9 cellular contexts compared by ENCODE assay signal in genomic region chr2:17877811-17878221, GRCh38. TPM values are rescaled to one million over a fixed set of nuclear protein-coding genes. Genes with fewer than 3 reads are reported as not detected.
DNase-seq lines count a peak whose midpoint lies in the region; ATAC-seq and TF ChIP-seq lines count a peak whose summit lies in the region.
"Had no signal": no experiment of that assay in that cellular context is flagged by ENCODE, and none has a peak within 500 bp of the region (broad histone marks: within the 10 kb centered on the region; RNA-seq: fewer than 3 reads in every experiment).

No MANE protein-coding gene starts in this region.

- ATAC-seq in GM21381 (IDR thresholded peaks at IDR 0.05; ENCODE audit: unreplicated experiment), result peak; percentile 24

- no peaks in the 10 kb centered on the region for H3K9me3 ChIP-seq in HUES6 (ENCODE audit: control insufficient read depth, insufficient read depth, low read depth, low read length)
- H3K9me3 ChIP-seq in testis, result no peaks in the 10 kb centered on the region

- TF ChIP-seq CTCF in testis (IDR thresholded peaks at IDR 0.05), result no peak

- no peaks in the 10 kb centered on the region for H3K36me3 ChIP-seq in HUES6 (ENCODE audit: control insufficient read depth, insufficient read depth, low read length)
- no peaks in the 10 kb centered on the region for H3K36me3 ChIP-seq in testis (ENCODE audit: low read depth, missing control alignments)

- H3K4me3 ChIP-seq in GM08714 (ENCODE audit: low read length) (peak overlapping the region; percentile 42; the same call in 1 of the 2 replicates), HUES6 (ENCODE audit: low read depth, low read length) (peak overlapping the region; percentile 62), testis (peak overlapping the region; percentile 66 to 71)

- DNase-seq in amniotic epithelial cell (ENCODE audit: low read depth), result peak; percentile 2
- peak; percentile 15 for DNase-seq in iris pigment epithelial cell (ENCODE audit: low read depth)
- DNase-seq in testis, result peak; percentile 30
- no peak for DNase-seq in COR-L47 (lab: John Stamatoyannopoulos, UW)
- no peak for DNase-seq in NCI-H2196 (lab: John Stamatoyannopoulos, UW; ENCODE audit: unreplicated experiment)

- H3K27me3 ChIP-seq in HUES6 (ENCODE audit: control insufficient read depth, insufficient read depth, low read length) (peaks cover 73% of the 10 kb centered on the region), testis (no peaks in the 10 kb centered on the region)

- H3K4me1 ChIP-seq in HUES6 (ENCODE audit: control insufficient read depth, insufficient read depth, low read length), result peaks cover 21% of the 10 kb centered on the region
- H3K4me1 ChIP-seq in testis, result peaks cover 5% of the 10 kb centered on the region

- no peak for TF ChIP-seq POLR2A in testis (IDR thresholded peaks at IDR 0.05)

- H3K27ac ChIP-seq in HUES6 (ENCODE audit: low read depth, low read length), result no peak overlapping the region
- H3K27ac ChIP-seq in testis, result no peak overlapping the region

- intact Hi-C loops in testis (cut with DNase I; ENCODE audit: low total_unique reads), result no loop called here

- 0 to 1% methylated on average over 20 of the region's 20 CpGs for WGBS in testis, 2 donors

- H3K9ac ChIP-seq in HUES6 (ENCODE audit: low read length), result no peak overlapping the region

RNA-seq across cellular contexts. Expression of gene KCNS3, which starts 0.7 kb away (rescaled TPM):
- total RNA-seq in testis, result 10 to 100 TPM; 17.4 to 86.9 TPM
- 12.1 TPM for polyA plus RNA-seq in testis (ENCODE audit: insufficient read depth, low read depth, low replicate concordance)
- total RNA-seq: activated CD8-positive, alpha-beta memory T cell treated with anti-CD3 and anti-CD28 coated beads for 36 hours had no signal

Comparison
In these comparisons a context has a peak if more than half of its experiments do, and no peak if none do; other contexts are left out.
1. DNase-seq: peak in amniotic epithelial cell (single experiment), iris pigment epithelial cell (single experiment) and testis (single experiment); none in COR-L47 (single experiment) and NCI-H2196 (single experiment).
2. Peak in every context shown above with its lines, with median percentiles within 50 percentile points of each other: H3K4me3 ChIP-seq.